8 cellular contexts compared by ENCODE assay signal in the genomic region with DNA sequence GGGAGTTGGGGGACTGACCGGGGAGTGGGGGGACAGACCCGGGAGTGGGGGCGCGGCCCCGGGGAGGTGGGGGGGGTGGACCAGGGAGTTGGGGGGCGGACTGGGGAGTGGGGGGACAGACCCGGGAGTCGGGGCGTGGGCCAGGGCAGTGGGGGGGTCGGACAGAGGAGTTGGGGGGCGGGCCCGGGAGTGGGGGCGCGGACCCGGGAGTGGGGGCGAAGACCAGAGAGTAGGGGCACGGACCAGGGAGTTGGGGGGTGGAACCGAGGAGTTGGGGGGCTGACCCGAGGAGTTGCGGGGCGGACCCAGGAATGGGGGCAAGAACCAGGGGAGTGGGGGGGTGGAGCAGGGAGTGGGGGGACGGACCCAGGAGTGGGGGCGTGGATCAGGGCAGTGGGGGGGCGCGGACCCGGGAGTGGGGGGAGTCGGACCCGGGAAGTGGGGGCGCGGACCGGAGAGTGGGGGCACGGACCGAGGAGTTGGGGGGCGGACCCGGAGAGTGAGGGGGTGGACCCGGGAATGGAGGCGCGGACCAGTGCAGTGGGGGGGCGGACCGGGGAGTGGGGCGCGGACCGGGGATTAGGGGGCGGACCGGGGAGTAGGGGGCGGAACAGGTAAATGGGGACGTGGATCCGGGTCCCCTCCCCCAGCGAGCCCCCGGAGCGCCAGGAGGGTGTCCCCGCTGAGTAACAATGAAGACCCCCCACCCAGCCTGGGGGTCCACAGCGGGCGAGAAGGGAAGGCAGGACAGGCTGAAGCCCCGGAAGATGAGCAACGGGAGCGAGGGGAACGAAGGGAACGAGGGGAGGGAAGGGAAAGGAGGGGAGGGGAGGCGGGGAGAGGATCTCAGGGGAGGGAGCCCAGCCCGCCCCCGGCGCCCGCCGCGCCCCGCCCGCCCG. TPM values are rescaled to one million over a fixed set of nuclear protein-coding genes. Genes with fewer than 3 reads are reported as not detected.
DNase-seq lines count a peak whose midpoint lies in the region; ATAC-seq and TF ChIP-seq lines count a peak whose summit lies in the region.

No MANE protein-coding gene starts in this region.

- H3K4me3 Mint-ChIP-seq in activated naive CD8-positive, alpha-beta T cell treated with anti-CD3 and anti-CD28 coated beads, Interleukin-2, amount 10 ng/mL, durations not matched to agents 7 days and 5 days = peak overlapping the region; percentile 91

- H3K4me3 ChIP-seq in AG04449 (ENCODE audit: low read depth, low read length) (peak overlapping the region; percentile 88), stomach (peak overlapping the region; percentile 69 to 90 (median 82))

- WGBS in stomach, 5 donors = 1 to 7% (median 3%) methylated on average over 13 to 68 of the region's 69 CpGs

- no peak for DNase-seq in AG04449 (ENCODE audit: low read depth, low spot score)
- DNase-seq in activated naive CD8-positive, alpha-beta T cell treated with anti-CD3 and anti-CD28 coated beads, Interleukin-2, amount 10 ng/mL, durations not matched to agents 7 days and 5 days = no peak
- DNase-seq in iPS-NIHi11 (ENCODE audit: low spot score) = peak; percentile 3
- DNase-seq in stomach = no peak
- no peak for DNase-seq in DMS79 treated with DMSO at 0.1 percent for 48 hours (lab: John Stamatoyannopoulos, UW)

- peak overlapping the region; percentile 82 to 99 (median 96) for H3K27ac ChIP-seq in stomach

- no peaks in the 10 kb centered on the region for H3K36me3 ChIP-seq in stomach

- ATAC-seq in HG02759 (IDR thresholded peaks at IDR 0.05; ENCODE audit: unreplicated experiment) (peak; percentile 10), GM19035 (IDR thresholded peaks at IDR 0.05; ENCODE audit: unreplicated experiment) (no peak), GM18502 (IDR thresholded peaks at IDR 0.05; ENCODE audit: poor library complexity, unreplicated experiment) (no peak)
- no peak for ATAC-seq in activated naive CD8-positive, alpha-beta T cell treated with anti-CD3 and anti-CD28 coated beads, Interleukin-2, amount 10 ng/mL, durations not matched to agents 7 days and 5 days (ENCODE audit: low read depth)

- intact Hi-C loops in stomach (cut with DNase I; ENCODE audit: low total_unique reads) = no loop called here

- no peaks in the 10 kb centered on the region for H3K9me3 ChIP-seq in stomach

- H3K9me3 Mint-ChIP-seq in activated naive CD8-positive, alpha-beta T cell treated with anti-CD3 and anti-CD28 coated beads, Interleukin-2, amount 10 ng/mL, durations not matched to agents 7 days and 5 days = no peaks in the 10 kb centered on the region

- H3K27me3 ChIP-seq in stomach = peaks cover 0 to 16% (median 13%) of the 10 kb centered on the region in 3 donors

- POLR2A ChIA-PET in AG04449 (lab: Yijun Ruan, JAX) = no interaction called here
- POLR2A ChIA-PET in activated naive CD8-positive, alpha-beta T cell treated with anti-CD3 and anti-CD28 coated beads, Interleukin-2, amount 10 ng/mL, durations not matched to agents 7 days and 5 days (lab: Charles Lee) = interaction anchor here (1.6 to 1.9 kb wide), 2 partner anchors 19 to 49 kb away, joined by 5 to 8 read pairs; a partner anchor contains a TSS

- no peak for TF ChIP-seq EP300 in stomach (IDR thresholded peaks at IDR 0.05)

- H3K36me3 Mint-ChIP-seq in activated naive CD8-positive, alpha-beta T cell treated with anti-CD3 and anti-CD28 coated beads, Interleukin-2, amount 10 ng/mL, durations not matched to agents 7 days and 5 days = peaks cover 4% of the 10 kb centered on the region

- TF ChIP-seq POLR2A in stomach (IDR thresholded peaks at IDR 0.05) = no peak

- peaks cover 28% of the 10 kb centered on the region for H3K4me1 Mint-ChIP-seq in activated naive CD8-positive, alpha-beta T cell treated with anti-CD3 and anti-CD28 coated beads, Interleukin-2, amount 10 ng/mL, durations not matched to agents 7 days and 5 days

- no peaks in the 10 kb centered on the region for H3K27me3 Mint-ChIP-seq in activated naive CD8-positive, alpha-beta T cell treated with anti-CD3 and anti-CD28 coated beads, Interleukin-2, amount 10 ng/mL, durations not matched to agents 7 days and 5 days

- peaks cover 27 to 62% (median 43%) of the 10 kb centered on the region in 4 donors for H3K4me1 ChIP-seq in stomach

- CTCF ChIA-PET in AG04449 (lab: Yijun Ruan, JAX) = no interaction called here

- TF ChIP-seq CTCF in AG04449 (IDR thresholded peaks at IDR 0.05; ENCODE audit: insufficient read depth, low read length, missing control alignments) = no peak
- no peak for TF ChIP-seq CTCF in stomach (IDR thresholded peaks at IDR 0.05)

- peak overlapping the region; percentile 95 for H3K27ac Mint-ChIP-seq in activated naive CD8-positive, alpha-beta T cell treated with anti-CD3 and anti-CD28 coated beads, Interleukin-2, amount 10 ng/mL, durations not matched to agents 7 days and 5 days

RNA-seq across cellular contexts. Expression of a gene that starts 0.6 kb away (rescaled TPM):
- 100 to 1,000 TPM; 108 to 113 TPM for total RNA-seq in activated naive CD8-positive, alpha-beta T cell treated with anti-CD3 and anti-CD28 coated beads, Interleukin-2, amount 10 ng/mL, durations not matched to agents 7 days and 5 days
- 10 to 100 TPM in 3 of 5 donors, 1 to 10 TPM in 2; 5.8 to 62.0 (median 29.7) TPM for total RNA-seq in stomach
- polyA plus RNA-seq in stomach = 10 to 100 TPM; 47.1 to 63.8 (median 60.0) TPM

RNA-seq across cellular contexts. Expression of a gene that starts 4.7 kb away (rescaled TPM):
- total RNA-seq in activated naive CD8-positive, alpha-beta T cell treated with anti-CD3 and anti-CD28 coated beads, Interleukin-2, amount 10 ng/mL, durations not matched to agents 7 days and 5 days = 1 to 10 TPM; 2.9 to 3.1 TPM
- not detected for total RNA-seq in stomach
- not detected for polyA plus RNA-seq in stomach

RNA-seq across cellular contexts. Expression of a gene that starts 13.4 kb away (rescaled TPM):
- total RNA-seq in activated naive CD8-positive, alpha-beta T cell treated with anti-CD3 and anti-CD28 coated beads, Interleukin-2, amount 10 ng/mL, durations not matched to agents 7 days and 5 days = 10 to 100 TPM; 28.7 to 33.2 TPM
- total RNA-seq in stomach = 10 to 100 TPM in 2 of 5 donors, 1 to 10 TPM in 2, not detected in 1; 1.8 to 23.5 (median 8.6) TPM
- polyA plus RNA-seq in stomach = 1 to 10 TPM; 1.1 to 4.3 (median 2.1) TPM

RNA-seq across cellular contexts. Expression of a gene that starts 19.1 kb away (rescaled TPM):
- not detected for total RNA-seq in activated naive CD8-positive, alpha-beta T cell treated with anti-CD3 and anti-CD28 coated beads, Interleukin-2, amount 10 ng/mL, durations not matched to agents 7 days and 5 days
- not detected for total RNA-seq in stomach
- polyA plus RNA-seq in stomach = not detected

RNA-seq across cellular contexts. Expression of a gene that starts 19.4 kb away (rescaled TPM):
- 10 to 100 TPM; 53.6 to 72.7 TPM for total RNA-seq in activated naive CD8-positive, alpha-beta T cell treated with anti-CD3 and anti-CD28 coated beads, Interleukin-2, amount 10 ng/mL, durations not matched to agents 7 days and 5 days
- 100 to 1,000 TPM in 2 of 5 donors, 10 to 100 TPM in 3; 16.7 to 126 (median 82.1) TPM for total RNA-seq in stomach
- 10 to 100 TPM; 49.0 to 74.0 (median 54.7) TPM for polyA plus RNA-seq in stomach
